Comparison of ENCODE assay signal across 7 cellular contexts in genomic region chr20:50193169-50193850, GRCh38. TPM values are rescaled to one million over a fixed set of nuclear protein-coding genes. Genes with fewer than 3 reads are reported as not detected.
A peak's percentile ranks its signal among the peaks of the same experiment; 100 is the strongest.
DNase-seq lines count a peak whose midpoint lies in the region; ATAC-seq and TF ChIP-seq lines count a peak whose summit lies in the region.

No MANE protein-coding gene starts in this region.

- intact Hi-C loops in left ventricle myocardium superior (cut with micrococcal nuclease): no loop called here

- TF ChIP-seq CTCF in WI38 (IDR thresholded peaks at IDR 0.05; ENCODE audit: low read depth, low read length): no peak

- ATAC-seq in left ventricle myocardium superior: no peak
- ATAC-seq in HG03354 (IDR thresholded peaks at IDR 0.05; ENCODE audit: poor library complexity, severe bottlenecking, unreplicated experiment): no peak

- peak; percentile 22 for DNase-seq in HCEC 1CT
- DNase-seq in left ventricle myocardium superior: peak; percentile 51
- DNase-seq in activated CD4-positive, alpha-beta T cell treated with anti-CD3 and anti-CD28 coated beads, Interleukin-2, amount 50 U/mL, for 1 hour: no peak
- no peak for DNase-seq in stimulated activated CD8-positive, alpha-beta memory T cell treated with anti-CD3 and anti-CD28 coated beads, Interleukin-4, amount 100 ng/mL, for 48 hours

- H3K9me3 ChIP-seq in skeletal muscle satellite cell (replicated peaks; ENCODE audit: low read length): no peaks in the 10 kb centered on the region

- peaks cover 25% of the 10 kb centered on the region for H3K36me3 ChIP-seq in skeletal muscle satellite cell (ENCODE audit: insufficient read depth, low read length)

- H3K27me3 ChIP-seq in skeletal muscle satellite cell (ENCODE audit: control insufficient read depth, insufficient read depth, low read length): no peaks in the 10 kb centered on the region

- H3K4me3 ChIP-seq in WI38 (ENCODE audit: low read depth, low read length): peak overlapping the region; percentile 96
- H3K4me3 ChIP-seq in skeletal muscle satellite cell (ENCODE audit: low read length): peak overlapping the region; percentile 90

- H3K4me1 ChIP-seq in skeletal muscle satellite cell (ENCODE audit: control insufficient read depth, insufficient read depth, low read length): peaks cover 15% of the 10 kb centered on the region

- peak overlapping the region; percentile 93 for H3K4me2 ChIP-seq in skeletal muscle satellite cell (ENCODE audit: low read length)

- peak overlapping the region; percentile 93 for H3K9ac ChIP-seq in skeletal muscle satellite cell (ENCODE audit: low read depth, low read length)

RNA-seq across cellular contexts. Expression of gene CEBPB, which starts 2.7 kb away (rescaled TPM):
- 59.4 TPM for total RNA-seq in left ventricle myocardium superior
- total RNA-seq in skeletal muscle satellite cell (2012; rRNA removed): 64.2 and 66.7 TPM in 2 replicates

RNA-seq across cellular contexts. Expression of gene PEDS1, which starts 39.8 kb away (rescaled TPM):
- 31.1 TPM for total RNA-seq in left ventricle myocardium superior
- 22.8 and 32.3 TPM in 2 replicates for total RNA-seq in skeletal muscle satellite cell (2012; rRNA removed)

Comparison
In these comparisons a context has a peak if more than half of its experiments do, and no peak if none do; other contexts are left out.
1. DNase-seq: peak in HCEC 1CT (single experiment) and left ventricle myocardium superior (single experiment); none in activated CD4-positive, alpha-beta T cell treated with anti-CD3 and anti-CD28 coated beads, Interleukin-2, amount 50 U/mL, for 1 hour (single experiment) and stimulated activated CD8-positive, alpha-beta memory T cell treated with anti-CD3 and anti-CD28 coated beads, Interleukin-4, amount 100 ng/mL, for 48 hours (single experiment).